15 cellular contexts compared by ENCODE assay signal in the genomic region with DNA sequence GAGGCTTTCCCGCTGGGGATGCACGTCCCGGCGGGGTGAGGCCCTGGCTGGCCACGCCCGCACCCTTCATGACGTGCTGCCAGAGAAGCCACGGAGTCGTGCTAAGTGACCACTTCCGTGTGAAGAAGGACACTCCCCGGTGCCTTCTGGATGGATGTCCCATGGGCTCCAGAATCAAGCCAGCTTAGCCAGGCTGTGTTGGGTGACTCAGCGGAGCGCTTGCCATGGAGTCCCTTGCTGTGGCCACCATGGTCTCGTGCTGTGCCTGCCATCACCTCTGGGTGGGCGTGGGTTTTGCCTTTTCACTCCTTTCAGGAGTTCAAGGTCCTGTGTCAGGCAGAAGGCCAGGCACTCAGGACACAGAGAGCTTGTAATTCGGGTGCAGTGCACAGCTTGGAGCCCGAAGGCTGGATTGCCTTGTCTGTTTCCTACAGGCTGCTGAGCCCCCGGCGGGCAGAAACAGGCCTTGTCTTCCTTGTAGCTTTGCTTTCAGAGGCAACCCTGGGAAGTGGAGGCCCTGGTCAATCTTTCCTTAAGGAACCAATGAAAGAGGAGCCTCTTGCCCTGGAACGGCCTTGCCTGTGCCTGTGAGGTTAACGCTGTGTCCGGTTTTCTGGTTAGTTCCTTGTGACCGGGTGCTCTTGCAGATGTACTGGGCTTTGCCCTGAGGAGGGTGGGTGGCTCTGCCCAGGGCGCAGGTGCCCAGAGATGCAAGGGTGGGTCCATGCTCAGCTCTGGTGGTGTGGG.
DNase-seq lines count a peak whose midpoint lies in the region; ATAC-seq and TF ChIP-seq lines count a peak whose summit lies in the region.
"Had no signal": no experiment of that assay in that cellular context is flagged by ENCODE, and none has a peak within 500 bp of the region (broad histone marks: within the 10 kb centered on the region; RNA-seq: fewer than 3 reads in every experiment).

No MANE protein-coding gene starts in this region.

- no peak overlapping the region for H3K4me3 ChIP-seq in fibroblast of mammary gland (ENCODE audit: control insufficient read depth, low read depth, low read length)
- H3K4me3 ChIP-seq in suprapubic skin, result no peak overlapping the region
- H3K4me3 ChIP-seq: skin epidermis had no signal

- H3K27me3 Mint-ChIP-seq in stimulated activated memory B cell treated with anti-CD40 and anti-IgM and Interleukin-4, amounts not matched to agents 10 μg/mL and 1 μg/mL and 100 μg/mL, for 72 hours, result no peaks in the 10 kb centered on the region
- H3K27me3 Mint-ChIP-seq: activated naive CD8-positive, alpha-beta T cell; CD4-positive, alpha-beta T cell; stimulated activated naive B cell treated with anti-CD40 and anti-IgM and Interleukin-4, amounts not matched to agents 10 μg/mL and 1 μg/mL and 100 μg/mL, for 72 hours had no signal

- H3K9me3 ChIP-seq in suprapubic skin, result no peaks in the 10 kb centered on the region

- no peak for TF ChIP-seq POLR2A in suprapubic skin (IDR thresholded peaks at IDR 0.05)

- TF ChIP-seq CTCF in fibroblast of mammary gland (conservative IDR thresholded peaks at IDR 0.05; ENCODE audit: control insufficient read depth, insufficient read depth, low read depth, low read length), result no peak
- TF ChIP-seq CTCF in suprapubic skin (IDR thresholded peaks at IDR 0.05), result no peak

- 74% methylated on average over 9 of the region's 24 CpGs for WGBS in suprapubic skin

- H3K36me3 Mint-ChIP-seq in stimulated activated memory B cell treated with anti-CD40 and anti-IgM and Interleukin-4, amounts not matched to agents 10 μg/mL and 1 μg/mL and 100 μg/mL, for 72 hours, result peaks cover 22% of the 10 kb centered on the region
- H3K36me3 Mint-ChIP-seq: activated naive CD8-positive, alpha-beta T cell had no signal

- no peaks in the 10 kb centered on the region for H3K9me3 Mint-ChIP-seq in stimulated activated memory B cell treated with anti-CD40 and anti-IgM and Interleukin-4, amounts not matched to agents 10 μg/mL and 1 μg/mL and 100 μg/mL, for 72 hours
- H3K9me3 Mint-ChIP-seq: CD4-positive, alpha-beta T cell; stimulated activated naive B cell treated with anti-CD40 and anti-IgM and Interleukin-4, amounts not matched to agents 10 μg/mL and 1 μg/mL and 100 μg/mL, for 72 hours had no signal

- peaks cover 67% of the 10 kb centered on the region for H3K4me1 ChIP-seq in suprapubic skin

- H3K4me3 Mint-ChIP-seq in stimulated activated memory B cell treated with anti-CD40 and anti-IgM and Interleukin-4, amounts not matched to agents 10 μg/mL and 1 μg/mL and 100 μg/mL, for 72 hours, result no peak overlapping the region
- H3K4me3 Mint-ChIP-seq: activated naive CD8-positive, alpha-beta T cell; CD4-positive, alpha-beta T cell; stimulated activated naive B cell treated with anti-CD40 and anti-IgM and Interleukin-4, amounts not matched to agents 10 μg/mL and 1 μg/mL and 100 μg/mL, for 72 hours had no signal

- no peak overlapping the region for H3K27ac Mint-ChIP-seq in stimulated activated memory B cell treated with anti-CD40 and anti-IgM and Interleukin-4, amounts not matched to agents 10 μg/mL and 1 μg/mL and 100 μg/mL, for 72 hours
- H3K27ac Mint-ChIP-seq: activated naive CD8-positive, alpha-beta T cell; CD4-positive, alpha-beta T cell; stimulated activated naive B cell treated with anti-CD40 and anti-IgM and Interleukin-4, amounts not matched to agents 10 μg/mL and 1 μg/mL and 100 μg/mL, for 72 hours had no signal

- no peak for TF ChIP-seq EP300 in suprapubic skin (IDR thresholded peaks at IDR 0.05)

- no peak for ATAC-seq in HG03469 (IDR thresholded peaks at IDR 0.05; ENCODE audit: unreplicated experiment)
- no peak for ATAC-seq in stimulated activated memory B cell treated with anti-CD40 and anti-IgM and Interleukin-4, amounts not matched to agents 10 μg/mL and 1 μg/mL and 100 μg/mL, for 72 hours
- ATAC-seq: stimulated activated naive B cell treated with anti-CD40 and anti-IgM and Interleukin-4, amounts not matched to agents 10 μg/mL and 1 μg/mL and 100 μg/mL, for 72 hours had no signal

- peaks cover 4% of the 10 kb centered on the region for H3K4me1 Mint-ChIP-seq in stimulated activated memory B cell treated with anti-CD40 and anti-IgM and Interleukin-4, amounts not matched to agents 10 μg/mL and 1 μg/mL and 100 μg/mL, for 72 hours

- H3K27me3 ChIP-seq in suprapubic skin, result no peaks in the 10 kb centered on the region

- H3K36me3 ChIP-seq in suprapubic skin, result no peaks in the 10 kb centered on the region

- DNase-seq in DMS153 (lab: John Stamatoyannopoulos, UW) (peak; percentile 53), DMS153 treated with DMSO at 0.1 percent for 48 hours (lab: John Stamatoyannopoulos, UW; ENCODE audit: unreplicated experiment) (no peak), LoVo (ENCODE audit: low spot score) (peak; percentile 53), fibroblast of mammary gland (ENCODE audit: low read depth) (peak; percentile 55), suprapubic skin (ENCODE audit: low spot score in 2 of 2) (peak in 1 of 2 donors; percentile 72), dermis blood vessel endothelial cell (no peak)
- DNase-seq: CD4-positive, alpha-beta T cell; Kasumi-1; NCI-H187 treated with DMSO at 0.1 percent for 48 hours; stimulated activated naive B cell treated with anti-CD40 and anti-IgM and Interleukin-4, amounts not matched to agents 10 μg/mL and 1 μg/mL and 100 μg/mL, for 72 hours had no signal

- peak overlapping the region; percentile 97 for H3K27ac ChIP-seq in suprapubic skin
- H3K27ac ChIP-seq: 22Rv1 had no signal

Comparison
In these comparisons a context has a peak if more than half of its experiments do, and no peak if none do; other contexts are left out.
1. DNase-seq: peak in DMS153 (single experiment), LoVo (single experiment) and fibroblast of mammary gland (single experiment); none in DMS153 treated with DMSO at 0.1 percent for 48 hours (single experiment) and dermis blood vessel endothelial cell (single experiment).